15 cellular contexts compared by ENCODE assay signal in the genomic region with DNA sequence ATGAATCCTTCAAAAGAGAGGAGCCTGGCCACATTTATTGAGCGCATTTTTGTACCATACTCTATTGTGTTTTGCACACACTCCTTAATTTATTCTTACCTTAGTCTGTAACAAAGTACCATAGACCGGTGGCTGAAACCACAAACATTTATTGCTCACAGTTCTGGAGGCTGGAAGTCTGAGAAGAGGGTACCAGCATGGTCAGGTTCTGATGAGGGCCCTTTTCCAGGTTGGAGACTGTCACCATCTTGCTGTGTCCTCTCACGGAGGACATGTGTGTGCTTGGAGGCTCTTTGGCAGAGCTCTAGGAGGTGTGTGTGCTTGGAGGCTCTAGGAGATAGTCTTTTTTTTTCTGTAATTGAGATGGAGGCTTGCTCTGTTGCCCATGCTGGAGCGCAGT.
"Had no signal": no experiment of that assay in that cellular context is flagged by ENCODE, and none has a peak within 500 bp of the region (broad histone marks: within the 10 kb centered on the region; RNA-seq: fewer than 3 reads in every experiment).

No MANE protein-coding gene starts in this region.

- FAIRE-seq: kidney had no signal

- H3K27me3 ChIP-seq: colonic mucosa, esophagus squamous epithelium, left lung, uterus had no signal

- H3K27ac ChIP-seq: colonic mucosa, esophagus squamous epithelium, left lung, uterus had no signal

- H3K9me3 ChIP-seq: colonic mucosa, esophagus squamous epithelium, left lung, uterus had no signal

- H3K4me3 Mint-ChIP-seq: T-helper 1 cell treated with Interleukin-12 subunit alpha and Interleukin-12 subunit beta and Interleukin-4 antibody, amounts not matched to agents 30 μg/mL and 1 μg/mL, for 36 hours had no signal

- H3K4me3 ChIP-seq: colonic mucosa, esophagus squamous epithelium had no signal

- ATAC-seq: left lung, WTC11 had no signal

- DNase-seq: activated CD4-positive, alpha-beta T cell treated with anti-CD3 and anti-CD28 coated beads, Interleukin-2, amount 10 ng/mL, durations not matched to agents 24 days and 14 days; activated effector memory CD4-positive, alpha-beta T cell treated with Interleukin-2 at 50 U/mL for 16 hours; activated naive CD4-positive, alpha-beta T cell treated with anti-CD3 and anti-CD28 coated beads, Interleukin-2, amount 50 U/mL, for 16 hours; amniotic stem cell; caudate nucleus; colonic mucosa; esophagus squamous epithelium; hippocampal formation; kidney; left lung; mammary epithelial cell; stimulated activated CD4-positive, alpha-beta T cell treated with anti-CD3 and anti-CD28 coated beads, Interleukin-1b, Interleukin-23, amount 100 ng/mL, for 48 hours; uterus had no signal

- H3K27ac Mint-ChIP-seq: activated CD4-positive, alpha-beta T cell treated with anti-CD3 and anti-CD28 coated beads, Interleukin-2, amount 10 ng/mL, durations not matched to agents 24 days and 14 days; T-helper 1 cell treated with Interleukin-12 subunit alpha and Interleukin-12 subunit beta and Interleukin-4 antibody, amounts not matched to agents 30 μg/mL and 1 μg/mL, for 36 hours had no signal

- H3K9me3 Mint-ChIP-seq: WTC11 had no signal

- H3K4me1 ChIP-seq: colonic mucosa, uterus had no signal

- H3K36me3 ChIP-seq: colonic mucosa, uterus had no signal
